In genomic region chr18:3514312-3515216, GRCh38 we compare ENCODE assay signal across 14 cellular contexts.
DNase-seq lines count a peak whose midpoint lies in the region; TF ChIP-seq lines count a peak whose summit lies in the region.
"Had no signal": no experiment of that assay in that cellular context is flagged by ENCODE, and none has a peak within 500 bp of the region (broad histone marks: within the 10 kb centered on the region; RNA-seq: fewer than 3 reads in every experiment).

No MANE protein-coding gene starts in this region.

- no peaks in the 10 kb centered on the region for H3K9me3 Mint-ChIP-seq in nephron progenitor cell
- H3K9me3 Mint-ChIP-seq: CD8-positive, alpha-beta T cell; H9 had no signal

- H3K9me3 ChIP-seq in SJSA1 (replicated peaks) (no peaks in the 10 kb centered on the region), neuronal stem cell (replicated peaks in 1 of 2; ENCODE audit: control insufficient read depth in 2 of 2, insufficient read depth in 1 of 2, low read depth in 1 of 2, low read length in 2 of 2) (no peaks in the 10 kb centered on the region)

- no peak overlapping the region for H3K18ac ChIP-seq in neuronal stem cell (ENCODE audit: low read length)

- H3K4ac ChIP-seq in neuronal stem cell (ENCODE audit: low read length), result no peak overlapping the region

- H3K27ac ChIP-seq in SJSA1, result peak overlapping the region; percentile 41
- H3K27ac ChIP-seq in neuronal stem cell (replicated peaks; ENCODE audit: low read length), result no peak overlapping the region

- no CpG with 5 or more reads among the region's 15 CpGs for WGBS in neuronal stem cell (ENCODE audit: extremely low coverage in 2 of 2, insufficient read length in 2 of 2, insufficient replicate concordance in 1 of 2), 2 donors

- no peak overlapping the region for H3K4me2 ChIP-seq in neuronal stem cell (ENCODE audit: insufficient read depth, low read length, poor library complexity, severe bottlenecking)

- H3K14ac ChIP-seq in neuronal stem cell (ENCODE audit: low read length), result no peak overlapping the region

- H3K36me3 Mint-ChIP-seq in nephron progenitor cell (ENCODE audit: low read depth), result no peaks in the 10 kb centered on the region
- H3K36me3 Mint-ChIP-seq: CD8-positive, alpha-beta T cell had no signal

- H3K4me3 ChIP-seq in AG09309 (ENCODE audit: control insufficient read depth, low read depth, low read length), result no peak overlapping the region
- no peak overlapping the region for H3K4me3 ChIP-seq in SJSA1
- H3K4me3 ChIP-seq in neuronal stem cell (ENCODE audit: low read length in 2 of 2), result no peak overlapping the region

- TF ChIP-seq CTCF in AG09309 (IDR thresholded peaks at IDR 0.05; ENCODE audit: control insufficient read depth, insufficient read depth, low read depth, low read length, missing control alignments) (no peak), nephron progenitor cell (IDR thresholded peaks at IDR 0.05) (no peak)

- H3K4me1 Mint-ChIP-seq in nephron progenitor cell, result peaks cover 12% of the 10 kb centered on the region

- no peak overlapping the region for H2BK12ac ChIP-seq in neuronal stem cell (ENCODE audit: low read length)

- no peak overlapping the region for H3K23ac ChIP-seq in neuronal stem cell (ENCODE audit: low read depth, low read length, poor library complexity)

- H3K27me3 Mint-ChIP-seq in nephron progenitor cell (ENCODE audit: low read depth, poor library complexity), result peaks cover 3% of the 10 kb centered on the region

- no peaks in the 10 kb centered on the region for H3K27me3 ChIP-seq in SJSA1 (replicated peaks)
- no peaks in the 10 kb centered on the region for H3K27me3 ChIP-seq in neuronal stem cell (ENCODE audit: control insufficient read depth in 3 of 3, insufficient read depth in 3 of 3, low read depth in 1 of 3, low read length in 3 of 3)

- H3K9ac ChIP-seq in neuronal stem cell (ENCODE audit: low read depth, low read length, poor library complexity), result no peak overlapping the region

- H2BK5ac ChIP-seq in neuronal stem cell (ENCODE audit: low read length), result no peak overlapping the region

- H3K79me1 ChIP-seq in neuronal stem cell (ENCODE audit: low read depth, low read length), result no peaks in the 10 kb centered on the region

- no peak overlapping the region for H2BK15ac ChIP-seq in neuronal stem cell (ENCODE audit: low read length)

- DNase-seq in AG09309 (ENCODE audit: low read depth) (peak; percentile 14), H4 (ENCODE audit: low spot score) (peak; percentile 45), SJSA1 (ENCODE audit: low read depth in 1 of 2, low spot score in 2 of 2) (peak; percentile 79 to 80), nephron progenitor cell (no peak), NCI-H510A (lab: John Stamatoyannopoulos, UW) (no peak), NCI-H526 treated with DMSO at 0.1 percent for 48 hours (lab: John Stamatoyannopoulos, UW) (no peak), neuronal stem cell (ENCODE audit: low spot score) (no peak)
- DNase-seq: CD8-positive, alpha-beta T cell; H9; NCI-H1694; NCI-H2107; NCI-H69; SIG-M5; SW 1271 had no signal

- H2BK120ac ChIP-seq in neuronal stem cell (ENCODE audit: low read depth, low read length), result no peak overlapping the region

- no peak overlapping the region for H2AK5ac ChIP-seq in neuronal stem cell (ENCODE audit: low read depth, low read length)

- H2AFZ ChIP-seq in neuronal stem cell (ENCODE audit: low read length), result no peak overlapping the region

- H3K36me3 ChIP-seq in SJSA1 (no peaks in the 10 kb centered on the region), neuronal stem cell (replicated peaks in 1 of 2; ENCODE audit: control insufficient read depth in 2 of 2, insufficient read depth in 2 of 2, low read length in 2 of 2) (no peaks in the 10 kb centered on the region)

- H3K27ac Mint-ChIP-seq in nephron progenitor cell, result peak overlapping the region; percentile 68
- H3K27ac Mint-ChIP-seq: CD8-positive, alpha-beta T cell had no signal

- peaks cover 28% of the 10 kb centered on the region for H3K4me1 ChIP-seq in SJSA1 (replicated peaks)
- H3K4me1 ChIP-seq in neuronal stem cell (ENCODE audit: control insufficient read depth in 2 of 2, insufficient read depth in 1 of 2, low read depth in 1 of 2, low read length in 2 of 2), result peaks cover 0 to under 1% of the 10 kb centered on the region in 2 donors

- H4K91ac ChIP-seq in neuronal stem cell (ENCODE audit: low read depth, low read length, poor library complexity), result no peak overlapping the region

- H3K4me3 Mint-ChIP-seq in nephron progenitor cell, result no peak overlapping the region
- H3K4me3 Mint-ChIP-seq: CD8-positive, alpha-beta T cell; H9 had no signal

- no peak overlapping the region for H4K8ac ChIP-seq in neuronal stem cell (ENCODE audit: low read depth, low read length)

Comparison
In these comparisons a context has a peak if more than half of its experiments do, and no peak if none do; other contexts are left out.
1. DNase-seq: peak in AG09309 (single experiment), H4 (single experiment) and SJSA1 (2 of 2); none in nephron progenitor cell (single experiment), NCI-H510A (single experiment), NCI-H526 treated with DMSO at 0.1 percent for 48 hours (single experiment) and neuronal stem cell (single experiment).